8 cellular contexts compared by ENCODE assay signal in genomic region chrX:20515841-20516461, GRCh38.
A peak's percentile ranks its signal among the peaks of the same experiment; 100 is the strongest.
DNase-seq lines count a peak whose midpoint lies in the region; ATAC-seq, FAIRE-seq and TF ChIP-seq lines count a peak whose summit lies in the region.

No MANE protein-coding gene starts in this region.

- H3K9ac ChIP-seq in Karpas-422 (ENCODE audit: low read length), result no peak overlapping the region

- H3K4me2 ChIP-seq in Karpas-422 (ENCODE audit: low read depth, low read length, poor library complexity, severe bottlenecking), result no peak overlapping the region

- no peaks in the 10 kb centered on the region for H4K20me1 ChIP-seq in Karpas-422 (ENCODE audit: insufficient read depth, low read depth, low read length)

- H3K4me1 ChIP-seq in foreskin keratinocyte, result peaks cover 6% of the 10 kb centered on the region
- no peaks in the 10 kb centered on the region for H3K4me1 ChIP-seq in Karpas-422 (ENCODE audit: low read length)

- TF ChIP-seq CTCF in foreskin keratinocyte (conservative IDR thresholded peaks at IDR 0.05), result no peak

- DNase-seq in COLO829 (ENCODE audit: low spot score) (peak; percentile 61), SKM-1 (lab: John Stamatoyannopoulos, UW; ENCODE audit: unreplicated experiment) (peak; percentile 79), foreskin keratinocyte (peak; percentile 80 to 91), urothelium cell line (ENCODE audit: low spot score) (peak; percentile 23), Karpas-422 (no peak), mucosa of gallbladder (ENCODE audit: low spot score) (no peak)

- H3K36me3 ChIP-seq in Karpas-422 (ENCODE audit: insufficient read depth, low read length), result no peaks in the 10 kb centered on the region

- H3K27ac ChIP-seq in foreskin keratinocyte, result peak overlapping the region; percentile 14
- no peak overlapping the region for H3K27ac ChIP-seq in Karpas-422 (ENCODE audit: low read length)

- no peaks in the 10 kb centered on the region for H3K9me2 ChIP-seq in Karpas-422 (replicated peaks; ENCODE audit: insufficient read depth, low read length)

- H3K27me3 ChIP-seq in foreskin keratinocyte, result no peaks in the 10 kb centered on the region
- H3K27me3 ChIP-seq in Karpas-422 (ENCODE audit: low read length), result no peaks in the 10 kb centered on the region

- H3K79me2 ChIP-seq in Karpas-422 (ENCODE audit: low read length), result no peaks in the 10 kb centered on the region

- no peak overlapping the region for H3K4me3 ChIP-seq in Karpas-422 (ENCODE audit: low read length)

- no peak for FAIRE-seq in urothelium cell line (lab: Jason Lieb, UNC)

- H2AFZ ChIP-seq in Karpas-422 (ENCODE audit: low read length), result no peak overlapping the region

- peak; percentile 98 for ATAC-seq in GM19328 (IDR thresholded peaks at IDR 0.05; ENCODE audit: unreplicated experiment)
- ATAC-seq in HG03280 (IDR thresholded peaks at IDR 0.05; ENCODE audit: unreplicated experiment), result peak; percentile 96
- ATAC-seq in foreskin keratinocyte, result peak; percentile 88

- no peaks in the 10 kb centered on the region for H3K9me3 ChIP-seq in Karpas-422 (ENCODE audit: low read length)

Comparison
In these comparisons a context has a peak if more than half of its experiments do, and no peak if none do; other contexts are left out.
1. DNase-seq: peak in COLO829 (single experiment), SKM-1 (single experiment), foreskin keratinocyte (2 of 2) and urothelium cell line (single experiment); none in Karpas-422 (single experiment) and mucosa of gallbladder (single experiment).
2. Peak in every context shown above with its lines, with median percentiles within 50 percentile points of each other: ATAC-seq.